Comparison of ENCODE assay signal across 8 cellular contexts in the genomic region with DNA sequence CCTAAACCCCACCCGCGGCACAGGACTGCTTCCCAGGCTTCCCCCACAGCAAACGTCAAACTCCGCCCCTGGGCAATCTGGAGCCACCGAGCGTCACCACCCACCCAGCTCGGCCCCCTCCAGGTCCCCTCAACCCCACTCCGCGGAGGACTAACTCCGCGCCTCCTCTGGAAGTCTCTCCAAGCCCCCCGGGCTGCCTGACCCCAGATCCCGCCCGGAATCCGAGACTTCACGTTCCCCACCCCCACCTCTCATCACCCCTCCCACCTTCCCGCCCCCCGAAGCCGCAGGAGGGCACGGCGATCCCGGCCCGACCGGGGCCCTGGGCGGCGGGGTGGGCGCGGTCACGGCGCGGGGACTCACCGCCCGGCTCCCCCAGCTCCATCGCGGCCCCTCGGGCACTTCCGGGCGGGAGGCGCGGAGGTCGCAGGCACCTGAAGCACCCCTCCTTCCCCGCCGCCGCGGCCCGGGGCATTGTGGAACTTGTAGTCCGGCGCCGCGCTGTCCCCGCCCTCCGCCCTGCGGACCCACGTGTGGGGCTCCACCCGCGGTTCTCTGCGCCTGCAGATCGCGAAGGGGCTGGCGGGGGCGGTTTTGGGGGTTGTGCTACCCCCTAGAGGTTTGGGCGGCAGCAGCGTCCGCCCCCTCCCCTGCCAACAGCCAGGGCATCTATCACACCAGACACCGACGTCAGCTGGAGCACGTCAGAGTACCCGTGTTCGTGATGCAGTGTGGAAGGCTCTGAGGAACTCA. TPM values are rescaled to one million over a fixed set of nuclear protein-coding genes. Genes with fewer than 3 reads are reported as not detected.
A peak's percentile ranks its signal among the peaks of the same experiment; 100 is the strongest.
DNase-seq lines count a peak whose midpoint lies in the region; ATAC-seq and TF ChIP-seq lines count a peak whose summit lies in the region.

A gene with protein sequence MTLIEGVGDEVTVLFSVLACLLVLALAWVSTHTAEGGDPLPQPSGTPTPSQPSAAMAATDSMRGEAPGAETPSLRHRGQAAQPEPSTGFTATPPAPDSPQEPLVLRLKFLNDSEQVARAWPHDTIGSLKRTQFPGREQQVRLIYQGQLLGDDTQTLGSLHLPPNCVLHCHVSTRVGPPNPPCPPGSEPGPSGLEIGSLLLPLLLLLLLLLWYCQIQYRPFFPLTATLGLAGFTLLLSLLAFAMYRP (minus strand): TSS at position 423 of the 753 bp plus-strand sequence. CDS start 930 bp downstream, outside the sequence.

- no peaks in the 10 kb centered on the region for H3K27me3 ChIP-seq in right lobe of liver

- peaks cover 0 to 42% (median 18%) of the 10 kb centered on the region in 4 donors for H3K4me1 ChIP-seq in right lobe of liver

- H3K27ac ChIP-seq in right lobe of liver: peak within 1 kb of the TSS; percentile 80 to 90 (median 90)

- 0% methylated on average over 8 of the region's 69 CpGs for WGBS in right lobe of liver (ENCODE audit: insufficient coverage, low coverage, low lambda C conversion rate, missing lambda C conversion rate)

- no peaks in the 10 kb centered on the region for H3K36me3 ChIP-seq in right lobe of liver

- no peaks in the 10 kb centered on the region for H3K9me3 ChIP-seq in right lobe of liver

- peak; percentile 42 for TF ChIP-seq POLR2A in right lobe of liver (IDR thresholded peaks at IDR 0.05)

- intact Hi-C loops in right lobe of liver (cut with DNase I): no loop called here

- ATAC-seq in HG02870 (IDR thresholded peaks at IDR 0.05; ENCODE audit: unreplicated experiment): peak; percentile 42
- peak; percentile 14 to 45 (median 32) for ATAC-seq in right lobe of liver

- DNase-seq in NCI-H2081 (lab: John Stamatoyannopoulos, UW) (peak; percentile 81 to 86), NCI-H2081 treated with DMSO at 0.1 percent for 48 hours (lab: John Stamatoyannopoulos, UW) (no peak), NCI-H1930 (lab: John Stamatoyannopoulos, UW) (peak; percentile 51 to 79), choroid plexus epithelial cell (ENCODE audit: low read depth) (peak; percentile 55), right lobe of liver (peak; percentile 87 to 88 (median 88))
- DNase-seq in activated CD4-positive, alpha-beta T cell treated with anti-CD3 and anti-CD28 coated beads for 1 hour: peak; percentile 74
- peak; percentile 74 to 77 for DNase-seq in stimulated activated CD4-positive, alpha-beta T cell treated with anti-CD3 and anti-CD28 coated beads, Interleukin-4, amount 100 ng/mL, for 48 hours (ENCODE audit: low read depth in 2 of 2)

- TF ChIP-seq CTCF in choroid plexus epithelial cell (conservative IDR thresholded peaks at IDR 0.05; ENCODE audit: low read depth, low read length): no peak
- no peak for TF ChIP-seq CTCF in right lobe of liver (IDR thresholded peaks at IDR 0.05)

- H3K4me3 ChIP-seq in choroid plexus epithelial cell (ENCODE audit: low read depth, low read length) (peak within 1 kb of the TSS; percentile 77), right lobe of liver (peak within 1 kb of the TSS; percentile 83 to 99 (median 93))

RNA-seq across cellular contexts. Expression of the gene that starts here (rescaled TPM):
- total RNA-seq in right lobe of liver: 10 to 100 TPM; 27.7 to 63.1 (median 41.8) TPM
